1 cellular context compared by ENCODE assay signal in genomic region chr16:30858829-30859423, GRCh38.
TF ChIP-seq lines count a peak whose summit lies in the region.

No MANE protein-coding gene starts in this region.

TF ChIP-seq in IMR-90, 13 proteins besides CTCF, POLR2A, EP300 and RAD21 (continued from another document):
- no peak for TF ChIP-seq ELK1 (IDR thresholded peaks at IDR 0.05; ENCODE audit: borderline replicate concordance, low read depth, low read length)
